Comparison of ENCODE assay signal across 8 cellular contexts in the genomic region with DNA sequence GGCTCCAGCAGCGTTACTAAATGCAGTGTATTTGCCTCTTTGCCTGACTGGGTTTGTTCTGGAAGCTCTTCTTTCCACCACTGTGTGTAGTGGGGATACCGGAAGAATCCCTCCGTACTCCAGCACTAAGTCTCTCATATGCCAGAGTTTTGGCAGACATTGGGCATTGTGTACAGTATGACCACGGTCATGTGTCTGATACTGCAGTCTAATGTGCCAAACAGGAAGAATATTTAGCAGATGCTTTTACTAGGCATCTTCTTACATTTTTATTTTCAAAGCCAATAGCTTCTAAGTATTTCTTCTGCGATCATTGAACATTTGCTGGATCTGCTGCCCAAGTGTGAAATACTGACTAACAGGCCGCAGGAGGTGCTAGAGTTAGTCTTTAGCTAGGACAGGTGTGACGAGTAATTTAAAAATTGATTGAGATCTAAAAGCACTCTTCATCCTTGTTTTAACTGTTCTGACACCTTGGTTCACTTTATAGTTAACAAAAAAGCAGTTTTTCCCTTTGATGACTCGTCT. TPM values are rescaled to one million over a fixed set of nuclear protein-coding genes. Genes with fewer than 3 reads are reported as not detected.
A peak's percentile ranks its signal among the peaks of the same experiment; 100 is the strongest.
DNase-seq lines count a peak whose midpoint lies in the region; ATAC-seq, FAIRE-seq and TF ChIP-seq lines count a peak whose summit lies in the region.

No MANE protein-coding gene starts in this region.

- ATAC-seq in SK-N-SH treated with all-trans-retinoic acid at 6 μM for 48 hours (peak; percentile 40), pancreas (peak; percentile 54 to 61 (median 55))

- H3K9me3 ChIP-seq in pancreas, result no peaks in the 10 kb centered on the region

- H3K36me3 ChIP-seq in pancreas, result no peaks in the 10 kb centered on the region

- H3K4me3 ChIP-seq in foreskin fibroblast (ENCODE audit: low read depth in 1 of 2, low read length in 2 of 2) (peak overlapping the region; percentile 41 to 56), pancreas (peak overlapping the region; percentile 38 to 73 (median 53))

- no peaks in the 10 kb centered on the region for H3K27me3 ChIP-seq in pancreas

- H3K4me1 ChIP-seq in pancreas, result peaks cover 0 to 5% (median 0%) of the 10 kb centered on the region in 3 donors

- WGBS in pancreas, 2 donors, result 18 to 21% methylated on average over 8 of the region's 8 CpGs

- no peak for FAIRE-seq in pancreas (lab: Jason Lieb, UNC)

- intact Hi-C loops in pancreas (cut with DNase I), result no loop called here

- DNase-seq in NCI-H1694 treated with DMSO at 0.1 percent for 48 hours (lab: John Stamatoyannopoulos, UW), result peak; percentile 58
- DNase-seq in NCI-H1694 (lab: John Stamatoyannopoulos, UW), result no peak
- no peak for DNase-seq in foreskin fibroblast
- DNase-seq in pancreas, result peak in 2 of 6 donors; percentile 11 to 16
- DNase-seq in NCI-H1092 (lab: John Stamatoyannopoulos, UW), result no peak
- DNase-seq in NCI-H187 treated with DMSO at 0.1 percent for 48 hours (lab: John Stamatoyannopoulos, UW), result no peak
- no peak for DNase-seq in effector CD8-positive, alpha-beta T cell (lab: John Stamatoyannopoulos, UW)

- H3K27ac ChIP-seq in pancreas, result peak overlapping the region; percentile 10 to 53 (median 20)

- TF ChIP-seq CTCF in foreskin fibroblast (IDR thresholded peaks at IDR 0.05; ENCODE audit: low read depth, low read length) (no peak), pancreas (IDR thresholded peaks at IDR 0.05) (no peak)

TF ChIP-seq in SK-N-SH treated with all-trans-retinoic acid at 6 μM for 48 hours, 23 proteins besides CTCF, POLR2A, EP300 and RAD21:
- TF ChIP-seq PATZ1 (CRISPR knock-in tag; IDR thresholded peaks at IDR 0.05; ENCODE audit: borderline replicate concordance), result no peak
- no peak for TF ChIP-seq TOX (CRISPR knock-in tag; IDR thresholded peaks at IDR 0.05; ENCODE audit: borderline replicate concordance)
- no peak for TF ChIP-seq ZNF70 (CRISPR knock-in tag; IDR thresholded peaks at IDR 0.05)
- no peak for TF ChIP-seq TSHZ2 (CRISPR knock-in tag; IDR thresholded peaks at IDR 0.05)
- no peak for TF ChIP-seq POU6F1 (CRISPR knock-in tag; IDR thresholded peaks at IDR 0.05; ENCODE audit: borderline replicate concordance, low read depth)

RNA-seq across cellular contexts. Expression of gene FAM78B, which starts 0.7 kb away (rescaled TPM):
- 1 to 10 TPM in 4 of 6 donors, under 1 TPM in 2; 0.66 to 3.6 (median 1.4) TPM for total RNA-seq in pancreas
- 1 to 10 TPM; 1.0 to 1.5 TPM for polyA plus RNA-seq in pancreas
